Comparison of ENCODE assay signal across 9 cellular contexts in genomic region chr2:179239194-179239593, GRCh38. TPM values are rescaled to one million over a fixed set of nuclear protein-coding genes. Genes with fewer than 3 reads are reported as not detected.
DNase-seq lines count a peak whose midpoint lies in the region; ATAC-seq lines count a peak whose summit lies in the region.
"Had no signal": no experiment of that assay in that cellular context is flagged by ENCODE, and none has a peak within 500 bp of the region (broad histone marks: within the 10 kb centered on the region; RNA-seq: fewer than 3 reads in every experiment).

No MANE protein-coding gene starts in this region.

- ATAC-seq in GM19463 (IDR thresholded peaks at IDR 0.05; ENCODE audit: unreplicated experiment) (peak; percentile 77), HG03432 (IDR thresholded peaks at IDR 0.05; ENCODE audit: unreplicated experiment) (peak; percentile 85), Right ventricle myocardium superior (ENCODE audit: poor library complexity) (no peak), GM18520 (IDR thresholded peaks at IDR 0.05; ENCODE audit: unreplicated experiment) (no peak), HG03280 (IDR thresholded peaks at IDR 0.05; ENCODE audit: unreplicated experiment) (no peak)

- peak; percentile 51 for DNase-seq in Caki2 (ENCODE audit: low read depth)
- DNase-seq in central memory CD4-positive, alpha-beta T cell, result peak; percentile 10
- DNase-seq in Right ventricle myocardium superior, result no peak
- no peak for DNase-seq in cerebellum (ENCODE audit: low spot score)
- DNase-seq: activated CD4-positive, alpha-beta T cell treated with anti-CD3 and anti-CD28 coated beads for 4 hours had no signal

- intact Hi-C loops in Right ventricle myocardium superior (cut with DNase I), result no loop called here

- in situ Hi-C loops in Caki2 (cut with HindIII; ENCODE audit: low pct_unique_long_range_greater_than_20kb, low sequenced_read_pairs), result no loop called here

RNA-seq across cellular contexts. Expression of gene SESTD1, which starts 25.4 kb away (rescaled TPM):
- 8.6 and 24.7 TPM in 2 replicates for total RNA-seq in Caki2 (2014; rRNA removed; shearing (Covaris generic); ENCODE audit: low replicate concordance)
- total RNA-seq in Right ventricle myocardium superior (37.4 TPM), cerebellum (68.3 TPM)

Comparison
In these comparisons a context has a peak if more than half of its experiments do, and no peak if none do; other contexts are left out.
1. DNase-seq: peak in Caki2 (single experiment) and central memory CD4-positive, alpha-beta T cell (single experiment); none in Right ventricle myocardium superior (single experiment) and cerebellum (single experiment).
2. ATAC-seq: peak in GM19463 (single experiment) and HG03432 (single experiment); none in Right ventricle myocardium superior (single experiment), GM18520 (single experiment) and HG03280 (single experiment).